Comparison of ENCODE assay signal across 8 cellular contexts in genomic region chr16:67843343-67843765, GRCh38. TPM values are rescaled to one million over a fixed set of nuclear protein-coding genes. Genes with fewer than 3 reads are reported as not detected.
A peak's percentile ranks its signal among the peaks of the same experiment; 100 is the strongest.
DNase-seq lines count a peak whose midpoint lies in the region; ATAC-seq and TF ChIP-seq lines count a peak whose summit lies in the region.

No MANE protein-coding gene starts in this region.

- POLR2A ChIA-PET in CD4-positive, alpha-beta memory T cell (lab: Charles Lee; ENCODE audit: partially characterized antibody), result interaction anchor here (0.9 to 5.2 kb wide), 14 partner anchors 8 to 362 kb away, joined by 3 to 60 read pairs (median 6); partner anchors contain the start of genes ACD, ATP6V0D1, CTCF and EDC4

- H3K9ac ChIP-seq in duodenal mucosa (ENCODE audit: low read depth in 1 of 2, low read length in 2 of 2) (peak overlapping the region; percentile 81 to 91), neural progenitor cell (peak overlapping the region; percentile 44)

- H3K4me3 Mint-ChIP-seq in CD4-positive, alpha-beta memory T cell, result peak overlapping the region; percentile 93 to 98 (median 94)
- peak overlapping the region; percentile 93 for H3K4me3 Mint-ChIP-seq in neural progenitor cell

- H2AFZ ChIP-seq in neural progenitor cell (replicated peaks), result no peak overlapping the region

- no peak for DNase-seq in CD4-positive, alpha-beta memory T cell
- no peak for DNase-seq in NB4 (ENCODE audit: low read depth)
- no peak for DNase-seq in neural progenitor cell (ENCODE audit: low spot score)
- no peak for DNase-seq in NK-92 (lab: John Stamatoyannopoulos, UW; ENCODE audit: unreplicated experiment)
- no peak for DNase-seq in NCI-H446 treated with DMSO at 0.1 percent for 48 hours (lab: John Stamatoyannopoulos, UW)
- DNase-seq in DMS114 treated with DMSO at 0.1 percent for 48 hours (lab: John Stamatoyannopoulos, UW; ENCODE audit: unreplicated experiment), result no peak

- peaks cover 38% of the 10 kb centered on the region for H3F3A ChIP-seq in neural progenitor cell (ENCODE audit: low read depth)

- peaks cover 0 to 17% of the 10 kb centered on the region in 2 donors for H3K36me3 Mint-ChIP-seq in CD4-positive, alpha-beta memory T cell
- H3K36me3 Mint-ChIP-seq in neural progenitor cell, result peaks cover 2% of the 10 kb centered on the region

- CTCF ChIA-PET in CD4-positive, alpha-beta memory T cell (lab: Charles Lee; ENCODE audit: partially characterized antibody), result interaction anchor here (0.9 to 3.3 kb wide), 4 partner anchors 10 to 296 kb away, joined by 3 to 14 read pairs (median 9); no protein-coding TSS in a partner anchor

- peak overlapping the region; percentile 91 for H3K4me2 ChIP-seq in neural progenitor cell

- TF ChIP-seq POLR2A in NB4 (IDR thresholded peaks at IDR 0.05; ENCODE audit: extremely low read depth, insufficient read length), result no peak

- peak overlapping the region; percentile 98 for H3K27ac ChIP-seq in CD4-positive, alpha-beta memory T cell (ENCODE audit: low read depth, low read length)
- H3K27ac ChIP-seq in duodenal mucosa (ENCODE audit: low read depth, low read length), result peak overlapping the region; percentile 100
- H3K27ac ChIP-seq in neural progenitor cell, result no peak overlapping the region

- H3K36me3 ChIP-seq in CD4-positive, alpha-beta memory T cell (ENCODE audit: insufficient read depth, low read length), result no peaks in the 10 kb centered on the region
- no peaks in the 10 kb centered on the region for H3K36me3 ChIP-seq in duodenal mucosa (ENCODE audit: control insufficient read depth in 1 of 2, insufficient read depth in 2 of 2, low read length in 2 of 2)
- H3K36me3 ChIP-seq in neural progenitor cell, result no peaks in the 10 kb centered on the region

- H3K79me2 ChIP-seq in neural progenitor cell (ENCODE audit: low read depth), result peaks cover 47% of the 10 kb centered on the region

- peak overlapping the region; percentile 64 to 99 for H3K4me3 ChIP-seq in CD4-positive, alpha-beta memory T cell (ENCODE audit: low read length in 2 of 2)
- H3K4me3 ChIP-seq in NB4 (ENCODE audit: low read depth, low read length) (peak overlapping the region; percentile 77), duodenal mucosa (ENCODE audit: low read depth in 1 of 2, low read length in 2 of 2) (peak overlapping the region; percentile 91 to 96), neural progenitor cell (peak overlapping the region; percentile 96)

- H4K20me1 ChIP-seq in neural progenitor cell (ENCODE audit: low read depth), result peaks cover 37% of the 10 kb centered on the region

- no peak for ATAC-seq in GM18517 (IDR thresholded peaks at IDR 0.05; ENCODE audit: unreplicated experiment)

- intact Hi-C loops in CD4-positive, alpha-beta memory T cell (cut with micrococcal nuclease), result loop anchor here (1.0 to 2.0 kb wide), 2 partner anchors 92 to 281 kb away; partner anchors contain the start of gene CTCF

- H3K9me3 ChIP-seq in CD4-positive, alpha-beta memory T cell (ENCODE audit: control insufficient read depth in 1 of 2, low read length in 2 of 2), result no peaks in the 10 kb centered on the region
- H3K9me3 ChIP-seq in duodenal mucosa (ENCODE audit: control insufficient read depth in 1 of 2, low read length in 2 of 2) (no peaks in the 10 kb centered on the region), neural progenitor cell (ENCODE audit: low read depth) (no peaks in the 10 kb centered on the region)

- TF ChIP-seq CTCF in NB4 (IDR thresholded peaks at IDR 0.05; ENCODE audit: low read depth, low read length), result no peak
- TF ChIP-seq CTCF in neural progenitor cell (IDR thresholded peaks at IDR 0.05), result no peak

- peak overlapping the region; percentile 94 to 99 (median 97) for H3K27ac Mint-ChIP-seq in CD4-positive, alpha-beta memory T cell
- peak overlapping the region; percentile 74 for H3K27ac Mint-ChIP-seq in neural progenitor cell

- no peaks in the 10 kb centered on the region for H3K27me3 ChIP-seq in CD4-positive, alpha-beta memory T cell (ENCODE audit: insufficient read depth, low read length)
- no peaks in the 10 kb centered on the region for H3K27me3 ChIP-seq in duodenal mucosa (ENCODE audit: control insufficient read depth in 1 of 2, insufficient read depth in 2 of 2, low read length in 2 of 2)
- no peaks in the 10 kb centered on the region for H3K27me3 ChIP-seq in neural progenitor cell

- H3K4me1 ChIP-seq in CD4-positive, alpha-beta memory T cell (ENCODE audit: insufficient read depth, low read length), result peaks cover 49% of the 10 kb centered on the region
- H3K4me1 ChIP-seq in duodenal mucosa (ENCODE audit: control insufficient read depth in 1 of 2, insufficient read depth in 2 of 2, low read length in 2 of 2) (peaks cover 38 to 50% of the 10 kb centered on the region in 2 donors), neural progenitor cell (peaks cover 31% of the 10 kb centered on the region)

- H3K27me3 Mint-ChIP-seq in CD4-positive, alpha-beta memory T cell, result no peaks in the 10 kb centered on the region
- no peaks in the 10 kb centered on the region for H3K27me3 Mint-ChIP-seq in neural progenitor cell (ENCODE audit: insufficient read depth, low read depth)

- peaks cover 29 to 57% (median 44%) of the 10 kb centered on the region in 4 donors for H3K4me1 Mint-ChIP-seq in CD4-positive, alpha-beta memory T cell
- H3K4me1 Mint-ChIP-seq in neural progenitor cell, result peaks cover 42% of the 10 kb centered on the region

- peaks cover 0 to 2% (median 0%) of the 10 kb centered on the region in 8 donors for H3K9me3 Mint-ChIP-seq in CD4-positive, alpha-beta memory T cell
- H3K9me3 Mint-ChIP-seq in neural progenitor cell, result no peaks in the 10 kb centered on the region

RNA-seq across cellular contexts. Expression of gene THAP11, which starts 1.2 kb away (rescaled TPM):
- 10 to 100 TPM; 56.8 to 58.4 TPM for total RNA-seq in CD4-positive, alpha-beta memory T cell
- polyA plus RNA-seq in CD4-positive, alpha-beta memory T cell, result 100 to 1,000 TPM; 130 to 147 TPM
- 27.3 and 46.5 TPM in 2 replicates for total RNA-seq in neural progenitor cell (ENCODE audit: low replicate concordance)

RNA-seq across cellular contexts. Expression of gene NUTF2, which starts 3.4 kb away (rescaled TPM):
- 10 to 100 TPM; 41.2 to 45.9 TPM for total RNA-seq in CD4-positive, alpha-beta memory T cell
- 100 to 1,000 TPM; 127 to 128 TPM for polyA plus RNA-seq in CD4-positive, alpha-beta memory T cell
- 133 and 221 TPM in 2 replicates for total RNA-seq in neural progenitor cell (ENCODE audit: low replicate concordance)

RNA-seq across cellular contexts. Expression of gene CENPT, which starts 4.1 kb away (rescaled TPM):
- total RNA-seq in CD4-positive, alpha-beta memory T cell, result 100 to 1,000 TPM; 103 to 107 TPM
- polyA plus RNA-seq in CD4-positive, alpha-beta memory T cell, result 10 to 100 TPM; 15.4 to 18.1 TPM
- 36.2 and 60.4 TPM in 2 replicates for total RNA-seq in neural progenitor cell (ENCODE audit: low replicate concordance)

RNA-seq across cellular contexts. Expression of gene EDC4, which starts 29.5 kb away (rescaled TPM):
- 100 to 1,000 TPM; 141 to 144 TPM for total RNA-seq in CD4-positive, alpha-beta memory T cell
- 10 to 100 TPM; 18.5 to 37.3 TPM for polyA plus RNA-seq in CD4-positive, alpha-beta memory T cell
- 32.7 and 54.2 TPM in 2 replicates for total RNA-seq in neural progenitor cell (ENCODE audit: low replicate concordance)

RNA-seq across cellular contexts. Expression of gene TSNAXIP1, which starts 36.7 kb away (rescaled TPM):
- under 1 TPM; 0.44 to 0.64 TPM for total RNA-seq in CD4-positive, alpha-beta memory T cell
- polyA plus RNA-seq in CD4-positive, alpha-beta memory T cell, result not detected
- total RNA-seq in neural progenitor cell (ENCODE audit: low replicate concordance), result 2.8 and 2.9 TPM in 2 replicates
